ENCODE assay signal across 21 cellular contexts in the genomic region with DNA sequence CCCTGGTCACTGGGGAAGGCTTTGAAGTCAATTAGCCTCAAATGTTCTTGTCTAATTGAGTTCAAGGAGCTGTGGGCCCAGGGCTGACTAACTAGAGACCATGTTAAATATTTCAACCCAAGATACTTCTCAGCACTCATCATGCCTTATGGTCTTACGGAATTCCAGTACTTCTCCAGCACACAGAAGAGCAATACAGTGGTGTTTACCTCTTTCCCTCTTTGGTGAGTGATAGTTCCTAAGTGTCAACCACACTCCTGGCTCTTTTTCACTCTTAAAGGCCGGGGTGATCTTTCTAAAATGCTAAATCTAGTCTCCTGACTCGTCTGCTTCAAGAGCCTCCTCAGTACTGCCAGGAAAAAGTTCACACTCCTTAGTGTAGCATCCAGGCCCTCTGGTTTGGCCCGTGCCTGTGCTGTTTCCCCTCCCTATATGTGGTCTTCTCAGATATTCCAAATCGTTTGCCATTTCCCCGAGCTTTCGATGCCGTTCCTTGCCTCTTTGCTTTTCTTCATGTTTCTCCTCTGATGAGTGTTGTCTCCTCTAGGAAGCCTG. TPM values are rescaled to one million over a fixed set of nuclear protein-coding genes. Genes with fewer than 3 reads are reported as not detected.
DNase-seq lines count a peak whose midpoint lies in the region; ATAC-seq, FAIRE-seq and TF ChIP-seq lines count a peak whose summit lies in the region.
"Had no signal": no experiment of that assay in that cellular context is flagged by ENCODE, and none has a peak within 500 bp of the region (broad histone marks: within the 10 kb centered on the region; RNA-seq: fewer than 3 reads in every experiment).

No MANE protein-coding gene starts in this region.

- no peaks in the 10 kb centered on the region for H3K9me3 Mint-ChIP-seq in activated naive CD8-positive, alpha-beta T cell treated with anti-CD3 and anti-CD28 coated beads, Interleukin-2, amount 50 U/mL, for 24 hours
- H3K9me3 Mint-ChIP-seq: activated T-helper 2 cell treated with anti-CD3 and anti-CD28 coated beads, Interferon-gamma antibody, Interleukin-2, Interleukin-4, amounts not matched to agents 10 μg/mL and 5 μg/mL and 100 μg/mL, durations not matched to agents 14 hours and 24 hours and 36 hours; WTC11 had no signal

- no peak for TF ChIP-seq CTCF in bronchial epithelial cell (IDR thresholded peaks at IDR 0.05; ENCODE audit: insufficient read depth, low read length, severe bottlenecking)
- TF ChIP-seq CTCF in pancreas (IDR thresholded peaks at IDR 0.05) = no peak

- DNase-seq in bronchial epithelial cell (ENCODE audit: low read depth) = no peak
- no peak for DNase-seq in left cardiac atrium
- DNase-seq in pancreas = no peak
- DNase-seq in urothelium cell line (ENCODE audit: low spot score) = no peak
- no peak for DNase-seq in HCEC 1CT
- DNase-seq in activated naive CD8-positive, alpha-beta T cell treated with anti-CD3 and anti-CD28 coated beads, Interleukin-2, amount 50 U/mL, for 24 hours = no peak
- no peak for DNase-seq in RCC 7860 (ENCODE audit: low spot score)
- DNase-seq: activated CD4-positive, alpha-beta T cell treated with anti-CD3 and anti-CD28 coated beads, Interleukin-2, amount 50 U/mL, for 4 hours; activated CD8-positive, alpha-beta memory T cell treated with anti-CD3 and anti-CD28 coated beads, Interleukin-2, amount 50 U/mL, for 4 hours; activated naive CD8-positive, alpha-beta T cell treated with anti-CD3 and anti-CD28 coated beads, Interleukin-2, amount 10 ng/mL, durations not matched to agents 7 days and 5 days; CD4-positive, CD25-positive, alpha-beta regulatory T cell; colonic mucosa; MV-4-11; NCI-H69; nucleus accumbens; retina; T-helper 9 cell had no signal

- H3K4me3 Mint-ChIP-seq in activated naive CD8-positive, alpha-beta T cell treated with anti-CD3 and anti-CD28 coated beads, Interleukin-2, amount 50 U/mL, for 24 hours = no peak overlapping the region
- H3K4me3 Mint-ChIP-seq: activated naive CD8-positive, alpha-beta T cell treated with anti-CD3 and anti-CD28 coated beads, Interleukin-2, amount 10 ng/mL, durations not matched to agents 7 days and 5 days; CD4-positive, CD25-positive, alpha-beta regulatory T cell; WTC11 had no signal

- peaks cover 6% of the 10 kb centered on the region for H3K4me1 Mint-ChIP-seq in activated naive CD8-positive, alpha-beta T cell treated with anti-CD3 and anti-CD28 coated beads, Interleukin-2, amount 50 U/mL, for 24 hours

- WGBS in pancreas, 2 donors = 77 to 80% methylated on average over 8 of the region's 8 CpGs

- no peaks in the 10 kb centered on the region for H3K36me3 Mint-ChIP-seq in activated naive CD8-positive, alpha-beta T cell treated with anti-CD3 and anti-CD28 coated beads, Interleukin-2, amount 50 U/mL, for 24 hours (ENCODE audit: low read depth)
- H3K36me3 Mint-ChIP-seq: activated naive CD8-positive, alpha-beta T cell treated with anti-CD3 and anti-CD28 coated beads, Interleukin-2, amount 10 ng/mL, durations not matched to agents 7 days and 5 days; WTC11 had no signal

- H3K4me3 ChIP-seq in bronchial epithelial cell (ENCODE audit: low read depth, low read length) (no peak overlapping the region), pancreas (no peak overlapping the region)
- H3K4me3 ChIP-seq: colonic mucosa had no signal

- no peak overlapping the region for H3K27ac Mint-ChIP-seq in activated naive CD8-positive, alpha-beta T cell treated with anti-CD3 and anti-CD28 coated beads, Interleukin-2, amount 50 U/mL, for 24 hours
- H3K27ac Mint-ChIP-seq: activated naive CD8-positive, alpha-beta T cell treated with anti-CD3 and anti-CD28 coated beads, Interleukin-2, amount 10 ng/mL, durations not matched to agents 7 days and 5 days; activated T-helper 2 cell treated with anti-CD3 and anti-CD28 coated beads, Interferon-gamma antibody, Interleukin-2, Interleukin-4, amounts not matched to agents 10 μg/mL and 5 μg/mL and 100 μg/mL, durations not matched to agents 14 hours and 24 hours and 36 hours; WTC11 had no signal

- ATAC-seq in left cardiac atrium (peak; percentile 42 to 46), pancreas (no peak)
- no peak for ATAC-seq in activated naive CD8-positive, alpha-beta T cell treated with anti-CD3 and anti-CD28 coated beads, Interleukin-2, amount 50 U/mL, for 24 hours
- ATAC-seq: WTC11 had no signal

- no peaks in the 10 kb centered on the region for H3K36me3 ChIP-seq in bronchial epithelial cell (ENCODE audit: control insufficient read depth, insufficient read depth, low read length)
- H3K36me3 ChIP-seq in pancreas = no peaks in the 10 kb centered on the region
- H3K36me3 ChIP-seq: colonic mucosa had no signal

- H3K27me3 ChIP-seq in bronchial epithelial cell (ENCODE audit: control insufficient read depth, insufficient read depth, low read length) (no peaks in the 10 kb centered on the region), pancreas (no peaks in the 10 kb centered on the region)
- H3K27me3 ChIP-seq: colonic mucosa had no signal

- peaks cover 56 to 69% (median 66%) of the 10 kb centered on the region in 3 donors for H3K4me1 ChIP-seq in pancreas

- intact Hi-C loops in left cardiac atrium (cut with DNase I) = no loop called here
- intact Hi-C loops in pancreas (cut with DNase I) = no loop called here

- no peaks in the 10 kb centered on the region for H3K9me3 ChIP-seq in pancreas
- H3K9me3 ChIP-seq: colonic mucosa had no signal

- H3K27ac ChIP-seq in pancreas = peak overlapping the region; percentile 56 to 92 (median 81)

- FAIRE-seq in bronchial epithelial cell (lab: Jason Lieb, UNC) (peak; percentile 97), pancreas (lab: Jason Lieb, UNC) (no peak), urothelium cell line (lab: Jason Lieb, UNC) (peak; percentile 32), RCC 7860 (lab: Jason Lieb, UNC) (no peak)
- FAIRE-seq: G401.6, GM18507 had no signal

- H3K27me3 Mint-ChIP-seq in activated naive CD8-positive, alpha-beta T cell treated with anti-CD3 and anti-CD28 coated beads, Interleukin-2, amount 50 U/mL, for 24 hours = peaks cover 10% of the 10 kb centered on the region

RNA-seq across cellular contexts. Expression of gene MYZAP, which starts 4.7 kb away (rescaled TPM):
- 2.4 and 4.2 TPM in 2 replicates for total RNA-seq in bronchial epithelial cell
- total RNA-seq in left cardiac atrium = 100 to 1,000 TPM; 429 to 452 TPM
- 10 to 100 TPM in 3 of 6 donors, 1 to 10 TPM in 3; 6.7 to 13.4 (median 9.7) TPM for total RNA-seq in pancreas
- polyA plus RNA-seq in pancreas = 10 to 100 TPM in 1 of 2 donors, 1 to 10 TPM in 1; 5.4 to 10.0 TPM
- total RNA-seq: activated naive CD8-positive, alpha-beta T cell treated with anti-CD3 and anti-CD28 coated beads, Interleukin-2, amount 10 ng/mL, durations not matched to agents 7 days and 5 days; activated T-helper 2 cell treated with anti-CD3 and anti-CD28 coated beads, Interferon-gamma antibody, Interleukin-2, Interleukin-4, amounts not matched to agents 10 μg/mL and 5 μg/mL and 100 μg/mL, durations not matched to agents 14 hours and 24 hours and 36 hours had no signal

Comparison
In these comparisons a context has a peak if more than half of its experiments do, and no peak if none do; other contexts are left out.
1. ATAC-seq: peak in left cardiac atrium (2 of 2); none in pancreas (0 of 4) and activated naive CD8-positive, alpha-beta T cell treated with anti-CD3 and anti-CD28 coated beads, Interleukin-2, amount 50 U/mL, for 24 hours (single experiment).
2. RNA of gene MYZAP, which starts 4.7 kb away (total RNA-seq): 429 to 452 TPM in left cardiac atrium; 6.7 to 13.4 TPM in pancreas and 2.4 to 4.2 TPM in bronchial epithelial cell; every median in the first group is over 10 times any median in the second.